In genomic region chr2:74756356-74756890, GRCh38 we compare ENCODE assay signal across 1 cellular context.
A peak's percentile ranks its signal among the peaks of the same experiment; 100 is the strongest.
TF ChIP-seq lines count a peak whose summit lies in the region.

No MANE protein-coding gene starts in this region.

TF ChIP-seq in HepG2, 621 proteins besides CTCF, POLR2A, EP300 and RAD21 (continued from another document and continues in another):
- TF ChIP-seq ZNF784 (CRISPR knock-in tag; IDR thresholded peaks at IDR 0.05; ENCODE audit: borderline replicate concordance) = no peak
- no peak for TF ChIP-seq MTF1 (CRISPR knock-in tag; IDR thresholded peaks at IDR 0.05)
- TF ChIP-seq ZNF652 (CRISPR knock-in tag; IDR thresholded peaks at IDR 0.05; ENCODE audit: borderline replicate concordance, low read depth) = no peak
- TF ChIP-seq PATZ1 (CRISPR knock-in tag; IDR thresholded peaks at IDR 0.05) = 0 out of 2 replicates have a peak, but pooled peaks have one; percentile 12
- TF ChIP-seq CSRNP1 (CRISPR knock-in tag; IDR thresholded peaks at IDR 0.05) = no peak
- TF ChIP-seq ZNF629 (CRISPR knock-in tag; conservative IDR thresholded peaks at IDR 0.05) = no peak; the same call in 1 of the 2 replicates
- TF ChIP-seq ZSCAN12 (CRISPR knock-in tag; IDR thresholded peaks at IDR 0.05) = 0 out of 2 replicates have a peak, but pooled peaks have one; percentile 38
- TF ChIP-seq, protein P1, sequence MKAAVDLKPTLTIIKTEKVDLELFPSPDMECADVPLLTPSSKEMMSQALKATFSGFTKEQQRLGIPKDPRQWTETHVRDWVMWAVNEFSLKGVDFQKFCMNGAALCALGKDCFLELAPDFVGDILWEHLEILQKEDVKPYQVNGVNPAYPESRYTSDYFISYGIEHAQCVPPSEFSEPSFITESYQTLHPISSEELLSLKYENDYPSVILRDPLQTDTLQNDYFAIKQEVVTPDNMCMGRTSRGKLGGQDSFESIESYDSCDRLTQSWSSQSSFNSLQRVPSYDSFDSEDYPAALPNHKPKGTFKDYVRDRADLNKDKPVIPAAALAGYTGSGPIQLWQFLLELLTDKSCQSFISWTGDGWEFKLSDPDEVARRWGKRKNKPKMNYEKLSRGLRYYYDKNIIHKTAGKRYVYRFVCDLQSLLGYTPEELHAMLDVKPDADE (CRISPR knock-in tag; IDR thresholded peaks at IDR 0.05) = no peak
- TF ChIP-seq MEIS1 (CRISPR knock-in tag; IDR thresholded peaks at IDR 0.05; ENCODE audit: borderline replicate concordance) = no peak
- 0 out of 2 replicates have a peak, but pooled peaks have one; percentile 49 for TF ChIP-seq MEF2D (CRISPR knock-in tag; IDR thresholded peaks at IDR 0.05)
- no peak for TF ChIP-seq PCBP2 (optimal IDR thresholded peaks at IDR 0.05; ENCODE audit: low read depth, low read length, poor library complexity, severe bottlenecking)
- peak; percentile 78 for TF ChIP-seq ARID5B (CRISPR knock-in tag; IDR thresholded peaks at IDR 0.05)
- TF ChIP-seq SRSF4 (IDR thresholded peaks at IDR 0.05; ENCODE audit: low read depth, low read length, poor library complexity, severe bottlenecking) = no peak
- TF ChIP-seq PITX1 (CRISPR knock-in tag; IDR thresholded peaks at IDR 0.05) = no peak
- TF ChIP-seq IRF2 (CRISPR knock-in tag; IDR thresholded peaks at IDR 0.05) = no peak
- peak; percentile 69; the same call in 1 of the 2 replicates for TF ChIP-seq SETDB1 (CRISPR knock-in tag; IDR thresholded peaks at IDR 0.05; ENCODE audit: borderline replicate concordance)
- TF ChIP-seq, protein P2, sequence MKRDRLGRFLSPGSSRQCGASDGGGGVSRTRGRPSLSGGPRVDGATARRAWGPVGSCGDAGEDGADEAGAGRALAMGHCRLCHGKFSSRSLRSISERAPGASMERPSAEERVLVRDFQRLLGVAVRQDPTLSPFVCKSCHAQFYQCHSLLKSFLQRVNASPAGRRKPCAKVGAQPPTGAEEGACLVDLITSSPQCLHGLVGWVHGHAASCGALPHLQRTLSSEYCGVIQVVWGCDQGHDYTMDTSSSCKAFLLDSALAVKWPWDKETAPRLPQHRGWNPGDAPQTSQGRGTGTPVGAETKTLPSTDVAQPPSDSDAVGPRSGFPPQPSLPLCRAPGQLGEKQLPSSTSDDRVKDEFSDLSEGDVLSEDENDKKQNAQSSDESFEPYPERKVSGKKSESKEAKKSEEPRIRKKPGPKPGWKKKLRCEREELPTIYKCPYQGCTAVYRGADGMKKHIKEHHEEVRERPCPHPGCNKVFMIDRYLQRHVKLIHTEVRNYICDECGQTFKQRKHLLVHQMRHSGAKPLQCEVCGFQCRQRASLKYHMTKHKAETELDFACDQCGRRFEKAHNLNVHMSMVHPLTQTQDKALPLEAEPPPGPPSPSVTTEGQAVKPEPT (CRISPR knock-in tag; IDR thresholded peaks at IDR 0.05; ENCODE audit: low read depth) = no peak
- TF ChIP-seq KLF6 (CRISPR knock-in tag; IDR thresholded peaks at IDR 0.05) = no peak
- no peak for TF ChIP-seq YY1 (IDR thresholded peaks at IDR 0.05; ENCODE audit: insufficient read depth, insufficient replicate concordance, low read depth, low read length)
- TF ChIP-seq, protein P3, sequence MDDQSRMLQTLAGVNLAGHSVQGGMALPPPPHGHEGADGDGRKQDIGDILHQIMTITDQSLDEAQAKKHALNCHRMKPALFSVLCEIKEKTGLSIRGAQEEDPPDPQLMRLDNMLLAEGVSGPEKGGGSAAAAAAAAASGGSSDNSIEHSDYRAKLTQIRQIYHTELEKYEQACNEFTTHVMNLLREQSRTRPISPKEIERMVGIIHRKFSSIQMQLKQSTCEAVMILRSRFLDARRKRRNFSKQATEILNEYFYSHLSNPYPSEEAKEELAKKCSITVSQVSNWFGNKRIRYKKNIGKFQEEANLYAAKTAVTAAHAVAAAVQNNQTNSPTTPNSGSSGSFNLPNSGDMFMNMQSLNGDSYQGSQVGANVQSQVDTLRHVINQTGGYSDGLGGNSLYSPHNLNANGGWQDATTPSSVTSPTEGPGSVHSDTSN (CRISPR knock-in tag; IDR thresholded peaks at IDR 0.05; ENCODE audit: borderline replicate concordance) = no peak
- TF ChIP-seq HNRNPK (IDR thresholded peaks at IDR 0.05; ENCODE audit: low read depth, low read length, poor library complexity, severe bottlenecking) = no peak
- TF ChIP-seq ZNF75D (CRISPR knock-in tag; IDR thresholded peaks at IDR 0.05; ENCODE audit: borderline replicate concordance) = no peak
- TF ChIP-seq, protein P4, sequence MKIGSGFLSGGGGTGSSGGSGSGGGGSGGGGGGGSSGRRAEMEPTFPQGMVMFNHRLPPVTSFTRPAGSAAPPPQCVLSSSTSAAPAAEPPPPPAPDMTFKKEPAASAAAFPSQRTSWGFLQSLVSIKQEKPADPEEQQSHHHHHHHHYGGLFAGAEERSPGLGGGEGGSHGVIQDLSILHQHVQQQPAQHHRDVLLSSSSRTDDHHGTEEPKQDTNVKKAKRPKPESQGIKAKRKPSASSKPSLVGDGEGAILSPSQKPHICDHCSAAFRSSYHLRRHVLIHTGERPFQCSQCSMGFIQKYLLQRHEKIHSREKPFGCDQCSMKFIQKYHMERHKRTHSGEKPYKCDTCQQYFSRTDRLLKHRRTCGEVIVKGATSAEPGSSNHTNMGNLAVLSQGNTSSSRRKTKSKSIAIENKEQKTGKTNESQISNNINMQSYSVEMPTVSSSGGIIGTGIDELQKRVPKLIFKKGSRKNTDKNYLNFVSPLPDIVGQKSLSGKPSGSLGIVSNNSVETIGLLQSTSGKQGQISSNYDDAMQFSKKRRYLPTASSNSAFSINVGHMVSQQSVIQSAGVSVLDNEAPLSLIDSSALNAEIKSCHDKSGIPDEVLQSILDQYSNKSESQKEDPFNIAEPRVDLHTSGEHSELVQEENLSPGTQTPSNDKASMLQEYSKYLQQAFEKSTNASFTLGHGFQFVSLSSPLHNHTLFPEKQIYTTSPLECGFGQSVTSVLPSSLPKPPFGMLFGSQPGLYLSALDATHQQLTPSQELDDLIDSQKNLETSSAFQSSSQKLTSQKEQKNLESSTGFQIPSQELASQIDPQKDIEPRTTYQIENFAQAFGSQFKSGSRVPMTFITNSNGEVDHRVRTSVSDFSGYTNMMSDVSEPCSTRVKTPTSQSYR (CRISPR knock-in tag; IDR thresholded peaks at IDR 0.05; ENCODE audit: borderline replicate concordance) = no peak
- TF ChIP-seq ZNF44 (CRISPR knock-in tag; IDR thresholded peaks at IDR 0.05) = no peak
- TF ChIP-seq ZBTB10 (CRISPR knock-in tag; IDR thresholded peaks at IDR 0.05; ENCODE audit: borderline replicate concordance) = no peak
- 0 out of 2 replicates have a peak, but pooled peaks have one; percentile 29 for TF ChIP-seq ERF (CRISPR knock-in tag; IDR thresholded peaks at IDR 0.05)
- peak; percentile 64 for TF ChIP-seq HDAC2 (CRISPR knock-in tag; IDR thresholded peaks at IDR 0.05)
- no peak; the same call in 1 of the 2 replicates for TF ChIP-seq KAT7 (CRISPR knock-in tag; IDR thresholded peaks at IDR 0.05; ENCODE audit: borderline replicate concordance)
- TF ChIP-seq FOXP1 (IDR thresholded peaks at IDR 0.05) = 0 out of 2 replicates have a peak, but pooled peaks have one; percentile 2
- peak; percentile 66 for TF ChIP-seq FOXP1 (CRISPR knock-in tag; IDR thresholded peaks at IDR 0.05)
- peak; percentile 38; the same call in 1 of the 2 replicates for TF ChIP-seq DMAP1 (CRISPR knock-in tag; IDR thresholded peaks at IDR 0.05)
- TF ChIP-seq BCL3 (CRISPR knock-in tag; IDR thresholded peaks at IDR 0.05) = no peak
- no peak for TF ChIP-seq ZNF672 (CRISPR knock-in tag; IDR thresholded peaks at IDR 0.05)
- TF ChIP-seq, protein P5, sequence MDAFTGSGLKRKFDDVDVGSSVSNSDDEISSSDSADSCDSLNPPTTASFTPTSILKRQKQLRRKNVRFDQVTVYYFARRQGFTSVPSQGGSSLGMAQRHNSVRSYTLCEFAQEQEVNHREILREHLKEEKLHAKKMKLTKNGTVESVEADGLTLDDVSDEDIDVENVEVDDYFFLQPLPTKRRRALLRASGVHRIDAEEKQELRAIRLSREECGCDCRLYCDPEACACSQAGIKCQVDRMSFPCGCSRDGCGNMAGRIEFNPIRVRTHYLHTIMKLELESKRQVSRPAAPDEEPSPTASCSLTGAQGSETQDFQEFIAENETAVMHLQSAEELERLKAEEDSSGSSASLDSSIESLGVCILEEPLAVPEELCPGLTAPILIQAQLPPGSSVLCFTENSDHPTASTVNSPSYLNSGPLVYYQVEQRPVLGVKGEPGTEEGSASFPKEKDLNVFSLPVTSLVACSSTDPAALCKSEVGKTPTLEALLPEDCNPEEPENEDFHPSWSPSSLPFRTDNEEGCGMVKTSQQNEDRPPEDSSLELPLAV (CRISPR knock-in tag; conservative IDR thresholded peaks at IDR 0.05; ENCODE audit: low read depth) = no peak
- TF ChIP-seq ASH2L (IDR thresholded peaks at IDR 0.05; ENCODE audit: insufficient read length, low read depth, low read length) = peak; percentile 90
- no peak for TF ChIP-seq GTF3A (CRISPR knock-in tag; conservative IDR thresholded peaks at IDR 0.05)
